ENCODE assay signal across 9 cellular contexts in genomic region chr2:104658149-104658839, GRCh38.
DNase-seq lines count a peak whose midpoint lies in the region; ATAC-seq lines count a peak whose summit lies in the region.
"Had no signal": no experiment of that assay in that cellular context is flagged by ENCODE, and none has a peak within 500 bp of the region (broad histone marks: within the 10 kb centered on the region; RNA-seq: fewer than 3 reads in every experiment).

No MANE protein-coding gene starts in this region.

- H3K9ac ChIP-seq in GM23248 = no peak overlapping the region

- DNase-seq in GM23248 (peak; percentile 14), UCSD-AML1 (lab: John Stamatoyannopoulos, UW; ENCODE audit: unreplicated experiment) (peak; percentile 79), right cardiac atrium (peak; percentile 85 to 90 (median 90)), renal cortical epithelial cell (ENCODE audit: low read depth) (peak; percentile 10), OCI-M2 (lab: John Stamatoyannopoulos, UW; ENCODE audit: unreplicated experiment) (no peak), cortex of kidney (lab: John Stamatoyannopoulos, UW) (no peak), EL (no peak)
- DNase-seq in activated CD8-positive, alpha-beta memory T cell treated with anti-CD3 and anti-CD28 coated beads, Interleukin-2, amount 50 U/mL, for 4 hours = no peak
- DNase-seq: MM.1S had no signal

- H3K27ac ChIP-seq in GM23248 (no peak overlapping the region), right cardiac atrium (ENCODE audit: low read length) (peak overlapping the region; percentile 91)

- intact Hi-C loops in right cardiac atrium (cut with DNase I) = no loop called here

- no peaks in the 10 kb centered on the region for H3K79me2 ChIP-seq in GM23248 (ENCODE audit: insufficient read depth)

- H3K4me3 ChIP-seq in GM23248 (no peak overlapping the region), right cardiac atrium (ENCODE audit: low read length) (no peak overlapping the region)

- no peaks in the 10 kb centered on the region for H3K36me3 ChIP-seq in GM23248 (ENCODE audit: low read depth)

- H3K9me2 ChIP-seq in GM23248 (ENCODE audit: insufficient read depth) = no peaks in the 10 kb centered on the region

- H3F3A ChIP-seq in GM23248 (ENCODE audit: insufficient read depth) = no peaks in the 10 kb centered on the region

- H3K4me2 ChIP-seq in GM23248 (ENCODE audit: unreplicated experiment) = no peak overlapping the region

- no peaks in the 10 kb centered on the region for H3K9me3 ChIP-seq in GM23248 (ENCODE audit: low read depth)
- H3K9me3 ChIP-seq in right cardiac atrium (ENCODE audit: control insufficient read depth, low read length) = no peaks in the 10 kb centered on the region

- in situ Hi-C loops in GM23248 (cut with MboI) = no loop called here

- H3K4me1 ChIP-seq in GM23248 (ENCODE audit: insufficient read depth) (no peaks in the 10 kb centered on the region), right cardiac atrium (ENCODE audit: control insufficient read depth, insufficient read depth, low read length) (peaks cover 5% of the 10 kb centered on the region)

- peak; percentile 85 to 94 for ATAC-seq in right cardiac atrium

- H2AFZ ChIP-seq in GM23248 = no peak overlapping the region

- WGBS in GM23248 (ENCODE audit: low coverage in 1 of 2, low lambda C conversion rate in 2 of 2, missing lambda C conversion rate in 2 of 2), 2 experiments = 48% methylated on average over 19 of the region's 19 CpGs
- WGBS in right cardiac atrium = 34% methylated on average over 19 of the region's 19 CpGs

- H4K20me1 ChIP-seq in GM23248 (ENCODE audit: insufficient read depth) = no peaks in the 10 kb centered on the region

- H3K27me3 ChIP-seq in GM23248 (replicated peaks; ENCODE audit: insufficient read depth) = peaks cover 7% of the 10 kb centered on the region; the same call in 1 of the 2 replicates
- no peaks in the 10 kb centered on the region for H3K27me3 ChIP-seq in right cardiac atrium (ENCODE audit: control insufficient read depth, insufficient read depth)

Comparison
In these comparisons a context has a peak if more than half of its experiments do, and no peak if none do; other contexts are left out.
1. DNase-seq: peak in GM23248 (single experiment), UCSD-AML1 (single experiment), right cardiac atrium (3 of 3) and renal cortical epithelial cell (single experiment); none in OCI-M2 (single experiment), cortex of kidney (single experiment), EL (single experiment) and activated CD8-positive, alpha-beta memory T cell treated with anti-CD3 and anti-CD28 coated beads, Interleukin-2, amount 50 U/mL, for 4 hours (single experiment).